ENCODE assay signal across 10 cellular contexts in the genomic region with DNA sequence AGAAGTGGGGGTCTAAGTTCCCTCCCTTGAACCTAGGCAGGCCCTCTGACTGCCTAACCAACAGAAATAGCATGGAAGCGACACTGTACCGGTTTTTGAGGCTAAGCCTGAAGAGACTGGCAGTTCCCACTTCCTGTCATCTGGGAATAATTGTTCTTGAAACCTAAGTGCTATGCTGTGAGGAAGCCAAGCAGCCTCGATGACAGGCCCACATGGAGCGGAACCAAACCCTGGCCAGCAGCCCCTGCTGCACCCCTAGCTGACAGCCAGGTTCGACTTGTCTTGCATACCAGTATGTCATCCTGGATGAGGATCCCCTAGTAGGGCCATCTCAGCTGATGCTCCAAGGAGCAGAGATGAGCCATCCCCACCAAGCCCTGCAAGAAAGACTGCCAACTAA. TPM values are rescaled to one million over a fixed set of nuclear protein-coding genes. Genes with fewer than 3 reads are reported as not detected.
DNase-seq lines count a peak whose midpoint lies in the region; ATAC-seq, FAIRE-seq and TF ChIP-seq lines count a peak whose summit lies in the region.
"Had no signal": no experiment of that assay in that cellular context is flagged by ENCODE, and none has a peak within 500 bp of the region (broad histone marks: within the 10 kb centered on the region; RNA-seq: fewer than 3 reads in every experiment).

No MANE protein-coding gene starts in this region.

- H3K27ac ChIP-seq in Karpas-422 (ENCODE audit: low read length): peak overlapping the region; percentile 85
- H3K27ac ChIP-seq in neutrophil: peak overlapping the region; percentile 90
- H3K27ac ChIP-seq in foreskin keratinocyte: no peak overlapping the region

- no peak overlapping the region for H3K9ac ChIP-seq in Karpas-422 (ENCODE audit: low read length)

- peaks cover 4% of the 10 kb centered on the region for H3K9me3 Mint-ChIP-seq in activated naive CD8-positive, alpha-beta T cell (ENCODE audit: low read depth)

- peak overlapping the region; percentile 7 for H3K4me3 Mint-ChIP-seq in activated naive CD8-positive, alpha-beta T cell

- FAIRE-seq in D721Med (lab: Jason Lieb, UNC): no peak
- FAIRE-seq in HTR-8/SVneo (lab: Jason Lieb, UNC): no peak

- no peaks in the 10 kb centered on the region for H3K27me3 Mint-ChIP-seq in activated naive CD8-positive, alpha-beta T cell

- DNase-seq in NCI-H2081 (lab: John Stamatoyannopoulos, UW) (peak; percentile 9 to 52), NCI-H2081 treated with DMSO at 0.1 percent for 48 hours (lab: John Stamatoyannopoulos, UW) (no peak), Karpas-422 (no peak), foreskin keratinocyte (no peak), D721Med (ENCODE audit: insufficient read length, low spot score) (no peak), HTR-8/SVneo (ENCODE audit: insufficient read length, low spot score) (no peak)
- DNase-seq: head of caudate nucleus, Kasumi-1 had no signal

- peak overlapping the region; percentile 78 for H3K27ac Mint-ChIP-seq in activated naive CD8-positive, alpha-beta T cell

- peaks cover 35% of the 10 kb centered on the region for H3K4me1 ChIP-seq in Karpas-422 (ENCODE audit: low read length)
- H3K4me1 ChIP-seq in neutrophil (ENCODE audit: control insufficient read depth in 1 of 2, insufficient read depth in 1 of 2, low read depth in 1 of 2, low read length in 1 of 2): peaks cover 57 to 62% of the 10 kb centered on the region in 2 experiments
- no peaks in the 10 kb centered on the region for H3K4me1 ChIP-seq in foreskin keratinocyte

- H3K4me1 Mint-ChIP-seq in activated naive CD8-positive, alpha-beta T cell (ENCODE audit: low read depth): peaks cover 74% of the 10 kb centered on the region

- H3K9me3 ChIP-seq in Karpas-422 (ENCODE audit: low read length) (no peaks in the 10 kb centered on the region), neutrophil (no peaks in the 10 kb centered on the region)

- no peaks in the 10 kb centered on the region for H4K20me1 ChIP-seq in Karpas-422 (ENCODE audit: insufficient read depth, low read depth, low read length)

- no peak overlapping the region for H2AFZ ChIP-seq in Karpas-422 (ENCODE audit: low read length)

- no peaks in the 10 kb centered on the region; the same call in 1 of the 2 replicates for H3K27me3 ChIP-seq in Karpas-422 (ENCODE audit: low read length)
- H3K27me3 ChIP-seq in neutrophil: peaks cover 2% of the 10 kb centered on the region
- H3K27me3 ChIP-seq in foreskin keratinocyte: no peaks in the 10 kb centered on the region

- H3K79me2 ChIP-seq in Karpas-422 (ENCODE audit: low read length): no peaks in the 10 kb centered on the region

- ATAC-seq in foreskin keratinocyte: no peak

- H3K9me2 ChIP-seq in Karpas-422 (replicated peaks; ENCODE audit: insufficient read depth, low read length): no peaks in the 10 kb centered on the region

- peaks cover 8% of the 10 kb centered on the region for H3K36me3 Mint-ChIP-seq in activated naive CD8-positive, alpha-beta T cell

- H3K4me3 ChIP-seq in Karpas-422 (ENCODE audit: low read length): no peak overlapping the region
- peak overlapping the region in 1 of 2 experiments; percentile 47 for H3K4me3 ChIP-seq in neutrophil (ENCODE audit: low read depth in 1 of 2, low read length in 1 of 2)

- no peak overlapping the region for H3K4me2 ChIP-seq in Karpas-422 (ENCODE audit: low read depth, low read length, poor library complexity, severe bottlenecking)

- no peak for TF ChIP-seq CTCF in neutrophil (IDR thresholded peaks at IDR 0.05)
- TF ChIP-seq CTCF in foreskin keratinocyte (conservative IDR thresholded peaks at IDR 0.05): no peak
- TF ChIP-seq CTCF in D721Med (IDR thresholded peaks at IDR 0.05; ENCODE audit: insufficient read depth, missing control alignments): no peak

- H3K36me3 ChIP-seq in Karpas-422 (ENCODE audit: insufficient read depth, low read length): no peaks in the 10 kb centered on the region
- no peaks in the 10 kb centered on the region for H3K36me3 ChIP-seq in neutrophil

RNA-seq across cellular contexts. Expression of gene GPR68, which starts 6.4 kb away (rescaled TPM):
- 0.36 TPM in 1 of 2 replicates, not detected in the other for total RNA-seq in Karpas-422 (2014; rRNA removed; shearing (Covaris generic); ENCODE audit: low replicate concordance)
- total RNA-seq in foreskin keratinocyte: 0.95 and 2.5 TPM in 2 replicates
- polyA plus RNA-seq in foreskin keratinocyte: 0.70 and 2.0 TPM in 2 replicates

Comparison
In these comparisons a context has a peak if more than half of its experiments do, and no peak if none do; other contexts are left out.
1. DNase-seq: peak in NCI-H2081 (2 of 2); none in NCI-H2081 treated with DMSO at 0.1 percent for 48 hours (single experiment), Karpas-422 (single experiment), foreskin keratinocyte (0 of 2), D721Med (single experiment) and HTR-8/SVneo (single experiment).